8 cellular contexts compared by ENCODE assay signal in genomic region chr19:36215276-36216171, GRCh38. TPM values are rescaled to one million over a fixed set of nuclear protein-coding genes. Genes with fewer than 3 reads are reported as not detected.
DNase-seq lines count a peak whose midpoint lies in the region; TF ChIP-seq lines count a peak whose summit lies in the region.

No MANE protein-coding gene starts in this region.

- DNase-seq in GM10248 (ENCODE audit: extremely low spot score) = peak; percentile 22
- DNase-seq in NCI-H2029 treated with DMSO at 0.1 percent for 48 hours (lab: John Stamatoyannopoulos, UW) = peak; percentile 49
- DNase-seq in astrocyte of the cerebellum (ENCODE audit: low read depth) = no peak
- no peak for DNase-seq in testis
- DNase-seq in Ammon's horn (ENCODE audit: low spot score) = no peak
- no peak for DNase-seq in DMS153 (lab: John Stamatoyannopoulos, UW)

- TF ChIP-seq POLR2A in testis (IDR thresholded peaks at IDR 0.05) = no peak

- H3K27me3 ChIP-seq in layer of hippocampus (ENCODE audit: control insufficient read depth, insufficient read depth, low read length) (no peaks in the 10 kb centered on the region), testis (no peaks in the 10 kb centered on the region)

- TF ChIP-seq CTCF in 22Rv1 (IDR thresholded peaks at IDR 0.05) (no peak), GM10248 (IDR thresholded peaks at IDR 0.05; ENCODE audit: control extremely low read depth, extremely low read depth, low read depth, missing control alignments) (no peak), astrocyte of the cerebellum (IDR thresholded peaks at IDR 0.05; ENCODE audit: low read depth, low read length, missing control alignments) (no peak), testis (IDR thresholded peaks at IDR 0.05) (no peak)

- H3K36me3 ChIP-seq in testis (ENCODE audit: low read depth, missing control alignments) = no peaks in the 10 kb centered on the region

- CTCF ChIA-PET in GM10248 (lab: Yijun Ruan, JAX) = interaction anchor here (1.1 kb wide), 1 partner anchor 155 kb away, joined by 4 read pairs; no protein-coding TSS in a partner anchor

- H3K27ac ChIP-seq in 22Rv1 (peak overlapping the region; percentile 90), layer of hippocampus (ENCODE audit: low read depth, low read length) (peak overlapping the region; percentile 64), testis (peak overlapping the region; percentile 86 to 97)

- 1 to 2% methylated on average over 27 of the region's 27 CpGs for WGBS in testis, 2 donors

- H3K4me1 ChIP-seq in testis = peaks cover 3% of the 10 kb centered on the region

- no peaks in the 10 kb centered on the region for H3K9me3 ChIP-seq in testis

- in situ Hi-C loops in astrocyte of the cerebellum (cut with HindIII; ENCODE audit: low sequenced_read_pairs) = no loop called here

- POLR2A ChIA-PET in GM10248 (lab: Yijun Ruan, JAX) = interaction anchor here (0.5 to 1.3 kb wide), 2 partner anchors 34 to 1155 kb away, joined by 7 read pairs; partner anchors contain the start of gene ZNF527

- intact Hi-C loops in testis (cut with DNase I; ENCODE audit: low total_unique reads) = no loop called here

- H3K4me3 ChIP-seq in astrocyte of the cerebellum (ENCODE audit: low read depth, low read length) (peak overlapping the region; percentile 99), testis (peak overlapping the region; percentile 74 to 79)

RNA-seq across cellular contexts. Expression of gene ZNF146, which starts 0.6 kb away (rescaled TPM):
- 10 to 100 TPM; 37.1 to 40.4 TPM for total RNA-seq in testis
- polyA plus RNA-seq in testis (ENCODE audit: insufficient read depth, low read depth, low replicate concordance) = 12.9 TPM

RNA-seq across cellular contexts. Expression of gene ZNF565, which starts 1.1 kb away (rescaled TPM):
- 10 to 100 TPM in 1 of 2 donors, 1 to 10 TPM in 1; 7.7 to 10.3 TPM for total RNA-seq in testis
- polyA plus RNA-seq in testis (ENCODE audit: insufficient read depth, low read depth, low replicate concordance) = 11.6 TPM

Comparison
In these comparisons a context has a peak if more than half of its experiments do, and no peak if none do; other contexts are left out.
1. DNase-seq: peak in GM10248 (single experiment) and NCI-H2029 treated with DMSO at 0.1 percent for 48 hours (single experiment); none in astrocyte of the cerebellum (single experiment), testis (single experiment), Ammon's horn (single experiment) and DMS153 (single experiment).
2. Peak in every context shown above with its lines, with median percentiles within 50 percentile points of each other: H3K27ac ChIP-seq.